ENCODE assay signal across 19 cellular contexts in the genomic region with DNA sequence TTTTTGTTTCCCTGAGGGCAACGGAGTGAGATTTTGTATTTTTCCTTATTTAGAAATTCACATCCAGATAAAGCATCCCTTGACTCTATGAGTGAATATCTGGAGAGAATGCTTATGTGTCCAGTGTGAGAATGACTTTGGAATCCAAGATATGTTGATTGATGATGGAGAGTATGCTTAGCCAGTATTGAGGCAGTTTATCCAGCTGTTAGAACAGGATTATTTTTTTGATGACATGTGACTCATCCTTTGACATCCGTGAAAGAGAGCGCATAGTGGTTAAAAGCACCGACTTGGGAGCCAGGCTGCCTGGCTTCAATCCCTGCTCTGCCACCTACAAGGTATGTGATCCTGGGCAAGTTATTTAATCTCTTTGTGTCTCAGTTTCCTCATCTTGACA.
"Had no signal": no experiment of that assay in that cellular context is flagged by ENCODE, and none has a peak within 500 bp of the region (broad histone marks: within the 10 kb centered on the region; RNA-seq: fewer than 3 reads in every experiment).

No MANE protein-coding gene starts in this region.

- H3K4me2 ChIP-seq: neural progenitor cell had no signal

- H3K9me3 ChIP-seq: adrenal gland, gastroesophageal sphincter, heart right ventricle, tibial artery, uterus had no signal

- H3K4me1 ChIP-seq: uterus had no signal

- H3K4me3 ChIP-seq: adrenal gland, dorsolateral prefrontal cortex, gastroesophageal sphincter, heart right ventricle, neural progenitor cell, skin epidermis, tibial artery, uterus had no signal

- H3K27ac ChIP-seq: adrenal gland, dorsolateral prefrontal cortex, gastroesophageal sphincter, heart right ventricle, neural progenitor cell, skin epidermis, tibial artery, uterus, WERI-Rb-1 had no signal

- H3K27me3 ChIP-seq: adrenal gland, neural progenitor cell had no signal

- H3K9ac ChIP-seq: neural progenitor cell had no signal

- H3K36me3 ChIP-seq: adrenal gland, gastroesophageal sphincter, heart right ventricle, neural progenitor cell, tibial artery, uterus, WERI-Rb-1 had no signal

- ATAC-seq: gastroesophageal sphincter; heart right ventricle; left ventricle myocardium superior; naive thymus-derived CD4-positive, alpha-beta T cell; stimulated activated naive CD8-positive, alpha-beta T cell treated with anti-CD3 and anti-CD28 coated beads, Interleukin-15, Interleukin-2, amounts not matched to agents 100 U/mL and 50 U/mL, for 24 hours had no signal

- DNase-seq: activated CD4-positive, alpha-beta T cell treated with anti-CD3 and anti-CD28 coated beads for 1 hour; activated CD4-positive, alpha-beta T cell treated with anti-CD3 and anti-CD28 coated beads, Interleukin-2, amount 50 U/mL, for 4 hours; activated gamma-delta T cell; adrenal gland; caudate nucleus; dorsolateral prefrontal cortex; heart right ventricle; immature natural killer cell; left ventricle myocardium superior; naive thymus-derived CD4-positive, alpha-beta T cell; stimulated activated naive CD8-positive, alpha-beta T cell treated with anti-CD3 and anti-CD28 coated beads, Interleukin-15, Interleukin-2, amounts not matched to agents 100 U/mL and 50 U/mL, for 24 hours; substantia nigra; T-helper 2 cell; tibial artery; uterus; WERI-Rb-1 had no signal
